In genomic region chr3:59023612-59024011, GRCh38 we compare ENCODE assay signal across 2 cellular contexts.
TF ChIP-seq lines count a peak whose summit lies in the region.

No MANE protein-coding gene starts in this region.

TF ChIP-seq in HepG2, 621 proteins besides CTCF, POLR2A, EP300 and RAD21 (continued from another document):
- TF ChIP-seq CEBPG (CRISPR knock-in tag; IDR thresholded peaks at IDR 0.05) (no peak), MAFK (conservative IDR thresholded peaks at IDR 0.05 in 1 of 2, IDR thresholded peaks at IDR 0.05 in 1 of 2; ENCODE audit: low read length in 2 of 2) (peak; percentile 92 to 96)

TF ChIP-seq in K562, 482 proteins besides CTCF, POLR2A, EP300 and RAD21:
- peak; percentile 87 for TF ChIP-seq ZNF316 (IDR thresholded peaks at IDR 0.05)
- TF ChIP-seq ZBTB8A (IDR thresholded peaks at IDR 0.05; ENCODE audit: partially characterized antibody): no peak
- no peak for TF ChIP-seq RCOR1 (IDR thresholded peaks at IDR 0.05; ENCODE audit: borderline replicate concordance in 1 of 2, low read depth in 2 of 2, low read length in 2 of 2)
- TF ChIP-seq KLF6 (CRISPR knock-in tag; IDR thresholded peaks at IDR 0.05; ENCODE audit: borderline replicate concordance): no peak
- peak; percentile 88 for TF ChIP-seq MAFF (IDR thresholded peaks at IDR 0.05; ENCODE audit: low read length)
- no peak for TF ChIP-seq ZNF764 (CRISPR knock-in tag; IDR thresholded peaks at IDR 0.05; ENCODE audit: low read depth)
- peak; percentile 86 for TF ChIP-seq MAFK (IDR thresholded peaks at IDR 0.05; ENCODE audit: low read length)
- no peak for TF ChIP-seq PCBP2 (IDR thresholded peaks at IDR 0.05; ENCODE audit: low read depth, low read length, poor library complexity, severe bottlenecking)
- TF ChIP-seq CEBPZ (IDR thresholded peaks at IDR 0.05; ENCODE audit: borderline replicate concordance, low read depth, low read length): no peak
- peak; percentile 76 for TF ChIP-seq MAFG (tag; conservative IDR thresholded peaks at IDR 0.05)
- peak; percentile 61 for TF ChIP-seq C11orf30 (IDR thresholded peaks at IDR 0.05; ENCODE audit: low read depth)
